In the genomic region with DNA sequence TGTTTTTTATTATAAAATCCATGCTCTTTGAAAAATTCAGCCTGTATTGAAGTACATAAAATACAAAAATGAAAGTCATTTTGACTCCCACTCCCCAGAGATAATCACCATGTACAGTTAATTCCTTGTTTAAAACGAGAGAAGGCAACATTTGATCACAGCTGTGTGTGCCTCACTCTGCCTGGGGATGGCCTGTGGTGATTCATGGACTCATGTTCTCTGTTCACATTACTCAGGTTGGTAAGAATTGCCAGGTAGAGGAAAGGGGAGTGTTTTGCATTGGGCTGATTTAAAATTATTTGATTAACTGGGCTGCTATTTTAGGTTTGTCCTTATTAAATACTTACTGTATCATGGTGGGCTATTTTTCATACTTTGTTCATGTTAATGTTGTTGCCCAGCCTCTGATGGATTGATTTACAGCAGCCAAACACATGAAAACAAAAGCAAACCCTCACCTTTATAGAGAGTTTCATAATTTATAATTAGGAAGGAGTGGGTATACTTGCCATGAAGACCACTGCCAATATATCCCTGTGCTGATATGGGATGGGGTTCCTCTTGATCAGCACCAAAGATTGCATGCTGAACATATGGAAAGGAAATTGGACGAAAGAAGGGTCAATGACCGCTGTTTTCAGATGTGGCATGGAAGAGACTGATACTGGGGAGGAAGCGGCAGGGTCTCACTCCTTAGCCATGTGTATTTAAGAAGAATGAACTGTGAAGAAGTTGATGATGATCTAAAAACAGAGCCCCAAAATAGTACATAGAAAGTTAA, we compare ENCODE assay signal across 9 cellular contexts. TPM values are rescaled to one million over a fixed set of nuclear protein-coding genes. Genes with fewer than 3 reads are reported as not detected.
DNase-seq lines count a peak whose midpoint lies in the region; ATAC-seq and TF ChIP-seq lines count a peak whose summit lies in the region.
"Had no signal": no experiment of that assay in that cellular context is flagged by ENCODE, and none has a peak within 500 bp of the region (broad histone marks: within the 10 kb centered on the region; RNA-seq: fewer than 3 reads in every experiment).

No MANE protein-coding gene starts in this region.

- H3K27me3 ChIP-seq in foreskin keratinocyte (no peaks in the 10 kb centered on the region), stomach (no peaks in the 10 kb centered on the region)

- H3K27ac Mint-ChIP-seq in activated CD8-positive, alpha-beta memory T cell treated with anti-CD3 and anti-CD28 coated beads, Interleukin-2, amount 10 ng/mL, durations not matched to agents 7 days and 5 days, result peak overlapping the region; percentile 98
- H3K27ac Mint-ChIP-seq in activated CD4-positive, alpha-beta memory T cell treated with anti-CD3 and anti-CD28 coated beads for 36 hours, result peak overlapping the region; percentile 100

- peaks cover 43% of the 10 kb centered on the region for H3K4me1 ChIP-seq in foreskin keratinocyte
- peaks cover 39 to 78% (median 59%) of the 10 kb centered on the region in 4 donors for H3K4me1 ChIP-seq in stomach

- H3K36me3 Mint-ChIP-seq in activated CD8-positive, alpha-beta memory T cell treated with anti-CD3 and anti-CD28 coated beads, Interleukin-2, amount 10 ng/mL, durations not matched to agents 7 days and 5 days, result peaks cover 43% of the 10 kb centered on the region
- peaks cover 14% of the 10 kb centered on the region for H3K36me3 Mint-ChIP-seq in activated CD4-positive, alpha-beta memory T cell treated with anti-CD3 and anti-CD28 coated beads for 36 hours

- TF ChIP-seq EP300 in stomach (IDR thresholded peaks at IDR 0.05), result no peak

- DNase-seq in activated CD8-positive, alpha-beta memory T cell treated with anti-CD3 and anti-CD28 coated beads, Interleukin-2, amount 10 ng/mL, durations not matched to agents 7 days and 5 days, result no peak
- DNase-seq in activated CD8-positive, alpha-beta memory T cell treated with anti-CD3 and anti-CD28 coated beads for 24 hours, result no peak
- DNase-seq in activated CD4-positive, alpha-beta memory T cell treated with anti-CD3 and anti-CD28 coated beads for 36 hours, result peak; percentile 75
- peak; percentile 44 to 74 for DNase-seq in foreskin keratinocyte
- no peak for DNase-seq in stomach
- DNase-seq in middle frontal gyrus (ENCODE audit: extremely low spot score, low spot score), result no peak
- DNase-seq in GOT3 (lab: John Stamatoyannopoulos, UW), result no peak

- TF ChIP-seq CTCF in foreskin keratinocyte (conservative IDR thresholded peaks at IDR 0.05), result peak; percentile 32
- no peak for TF ChIP-seq CTCF in stomach (IDR thresholded peaks at IDR 0.05)

- no peak for ATAC-seq in activated CD8-positive, alpha-beta memory T cell treated with anti-CD3 and anti-CD28 coated beads, Interleukin-2, amount 10 ng/mL, durations not matched to agents 7 days and 5 days
- ATAC-seq in foreskin keratinocyte (peak; percentile 36), HG02884 (IDR thresholded peaks at IDR 0.05; ENCODE audit: unreplicated experiment) (no peak)

- H3K9me3 Mint-ChIP-seq in activated CD8-positive, alpha-beta memory T cell treated with anti-CD3 and anti-CD28 coated beads, Interleukin-2, amount 10 ng/mL, durations not matched to agents 7 days and 5 days (ENCODE audit: low read depth), result no peaks in the 10 kb centered on the region
- H3K9me3 Mint-ChIP-seq in activated CD4-positive, alpha-beta memory T cell treated with anti-CD3 and anti-CD28 coated beads for 36 hours, result no peaks in the 10 kb centered on the region

- WGBS in stomach, 5 donors, result 64 to 71% (median 66%) methylated on average over 4 of the region's 4 CpGs

- peak overlapping the region in 2 of 4 donors; percentile 69 to 75 for H3K4me3 ChIP-seq in stomach

- no peak for TF ChIP-seq POLR2A in stomach (IDR thresholded peaks at IDR 0.05)

- no peaks in the 10 kb centered on the region for H3K36me3 ChIP-seq in stomach

- H3K4me3 Mint-ChIP-seq in activated CD8-positive, alpha-beta memory T cell treated with anti-CD3 and anti-CD28 coated beads, Interleukin-2, amount 10 ng/mL, durations not matched to agents 7 days and 5 days, result peak overlapping the region; percentile 91
- H3K4me3 Mint-ChIP-seq in activated CD4-positive, alpha-beta memory T cell treated with anti-CD3 and anti-CD28 coated beads for 36 hours, result peak overlapping the region; percentile 83

- peaks cover 54% of the 10 kb centered on the region for H3K4me1 Mint-ChIP-seq in activated CD8-positive, alpha-beta memory T cell treated with anti-CD3 and anti-CD28 coated beads, Interleukin-2, amount 10 ng/mL, durations not matched to agents 7 days and 5 days
- peaks cover 57% of the 10 kb centered on the region for H3K4me1 Mint-ChIP-seq in activated CD4-positive, alpha-beta memory T cell treated with anti-CD3 and anti-CD28 coated beads for 36 hours (ENCODE audit: low read depth)

- POLR2A ChIA-PET in activated CD4-positive, alpha-beta memory T cell treated with anti-CD3 and anti-CD28 coated beads for 36 hours (lab: Charles Lee), result interaction anchor here (0.6 to 2.1 kb wide), 3 partner anchors 24 to 174 kb away, joined by 3 to 7 read pairs (median 6); a partner anchor contains a TSS

- CTCF ChIA-PET in activated CD8-positive, alpha-beta memory T cell treated with anti-CD3 and anti-CD28 coated beads, Interleukin-2, amount 10 ng/mL, durations not matched to agents 7 days and 5 days (lab: Charles Lee), result interaction anchor here (0.8 to 5.5 kb wide), 6 partner anchors 13 to 120 kb away, joined by 3 to 70 read pairs (median 5); a partner anchor contains a TSS
- CTCF ChIA-PET in activated CD4-positive, alpha-beta memory T cell treated with anti-CD3 and anti-CD28 coated beads for 36 hours (lab: Charles Lee), result interaction anchor here (0.6 to 3.9 kb wide), 5 partner anchors 8 to 77 kb away, joined by 3 to 33 read pairs (median 3); no protein-coding TSS in a partner anchor

- intact Hi-C loops in activated CD4-positive, alpha-beta memory T cell treated with anti-CD3 and anti-CD28 coated beads for 36 hours (cut with micrococcal nuclease), result loop anchor here (10.0 kb wide), 2 partner anchors 407 to 1033 kb away; a partner anchor contains a TSS
- intact Hi-C loops in stomach (cut with DNase I; ENCODE audit: low total_unique reads), result no loop called here

- H3K27me3 Mint-ChIP-seq in activated CD8-positive, alpha-beta memory T cell treated with anti-CD3 and anti-CD28 coated beads, Interleukin-2, amount 10 ng/mL, durations not matched to agents 7 days and 5 days, result no peaks in the 10 kb centered on the region
- H3K27me3 Mint-ChIP-seq in activated CD4-positive, alpha-beta memory T cell treated with anti-CD3 and anti-CD28 coated beads for 36 hours, result no peaks in the 10 kb centered on the region

- no peaks in the 10 kb centered on the region for H3K9me3 ChIP-seq in stomach

- H3K27ac ChIP-seq in foreskin keratinocyte, result peak overlapping the region; percentile 80
- H3K27ac ChIP-seq in stomach, result peak overlapping the region in 3 of 5 donors; percentile 98 to 100 (median 99)
- H3K27ac ChIP-seq: VCaP had no signal

RNA-seq across cellular contexts. Expression of a gene that starts 3.0 kb away (rescaled TPM):
- 10 to 100 TPM; 73.3 to 84.2 TPM for total RNA-seq in activated CD8-positive, alpha-beta memory T cell treated with anti-CD3 and anti-CD28 coated beads, Interleukin-2, amount 10 ng/mL, durations not matched to agents 7 days and 5 days
- 10 to 100 TPM; 29.8 to 31.8 TPM for total RNA-seq in activated CD4-positive, alpha-beta memory T cell treated with anti-CD3 and anti-CD28 coated beads for 36 hours
- 28.4 and 34.3 TPM in 2 replicates for total RNA-seq in foreskin keratinocyte
- polyA plus RNA-seq in foreskin keratinocyte, result 6.1 and 6.9 TPM in 2 replicates
- total RNA-seq in stomach, result 100 to 1,000 TPM in 1 of 5 donors, 10 to 100 TPM in 4; 32.6 to 137 (median 44.9) TPM
- polyA plus RNA-seq in stomach, result 10 to 100 TPM in 2 of 3 donors, 1 to 10 TPM in 1; 9.8 to 14.5 (median 11.5) TPM

RNA-seq across cellular contexts. Expression of a gene that starts 3.9 kb away (rescaled TPM):
- 10 to 100 TPM; 31.4 to 42.8 TPM for total RNA-seq in activated CD8-positive, alpha-beta memory T cell treated with anti-CD3 and anti-CD28 coated beads, Interleukin-2, amount 10 ng/mL, durations not matched to agents 7 days and 5 days
- total RNA-seq in activated CD4-positive, alpha-beta memory T cell treated with anti-CD3 and anti-CD28 coated beads for 36 hours, result 10 to 100 TPM; 24.2 to 27.5 TPM
- total RNA-seq in foreskin keratinocyte, result 7.1 TPM in 2 replicates
- 2.1 and 3.2 TPM in 2 replicates for polyA plus RNA-seq in foreskin keratinocyte
- total RNA-seq in stomach, result 10 to 100 TPM in 1 of 5 donors, 1 to 10 TPM in 4; 2.3 to 10.1 (median 5.4) TPM
- 1 to 10 TPM; 2.4 to 2.9 (median 2.6) TPM for polyA plus RNA-seq in stomach

RNA-seq across cellular contexts. Expression of a gene that starts 33.0 kb away (rescaled TPM):
- total RNA-seq in activated CD8-positive, alpha-beta memory T cell treated with anti-CD3 and anti-CD28 coated beads, Interleukin-2, amount 10 ng/mL, durations not matched to agents 7 days and 5 days, result 1 to 10 TPM; 7.2 to 7.3 TPM
- 1 to 10 TPM; 6.6 to 6.7 TPM for total RNA-seq in activated CD4-positive, alpha-beta memory T cell treated with anti-CD3 and anti-CD28 coated beads for 36 hours
- total RNA-seq in foreskin keratinocyte, result 23.1 and 33.2 TPM in 2 replicates
- 13.6 and 22.1 TPM in 2 replicates for polyA plus RNA-seq in foreskin keratinocyte
- total RNA-seq in stomach, result 10 to 100 TPM in 4 of 5 donors, under 1 TPM in 1; under 0.01 to 29.3 (median 16.9) TPM
- 10 to 100 TPM in 1 of 3 donors, 1 to 10 TPM in 2; 3.5 to 27.5 (median 5.6) TPM for polyA plus RNA-seq in stomach

RNA-seq across cellular contexts. Expression of a gene that starts 42.2 kb away (rescaled TPM):
- total RNA-seq in activated CD8-positive, alpha-beta memory T cell treated with anti-CD3 and anti-CD28 coated beads, Interleukin-2, amount 10 ng/mL, durations not matched to agents 7 days and 5 days, result not detected
- under 1 TPM; 0.19 to 0.31 TPM for total RNA-seq in activated CD4-positive, alpha-beta memory T cell treated with anti-CD3 and anti-CD28 coated beads for 36 hours
- total RNA-seq in foreskin keratinocyte (0.88 and 0.99 TPM in 2 replicates), stomach (1 to 10 TPM in 2 of 5 donors, not detected in 3; 4.1 to 6.2 TPM)
- polyA plus RNA-seq in foreskin keratinocyte (0.39 and 0.41 TPM in 2 replicates), stomach (10 to 100 TPM in 1 of 3 donors, 1 to 10 TPM in 2; 3.2 to 13.1 (median 6.8) TPM)

RNA-seq across cellular contexts. Expression of a gene that starts 42.3 kb away (rescaled TPM):
- total RNA-seq in activated CD8-positive, alpha-beta memory T cell treated with anti-CD3 and anti-CD28 coated beads, Interleukin-2, amount 10 ng/mL, durations not matched to agents 7 days and 5 days, result 10 to 100 TPM in 1 of 2 experiments, 1 to 10 TPM in 1; 8.8 to 23.2 TPM
- total RNA-seq in activated CD4-positive, alpha-beta memory T cell treated with anti-CD3 and anti-CD28 coated beads for 36 hours, result 1 to 10 TPM in 1 of 2 experiments, under 1 TPM in 1; 0.74 to 1.1 TPM
- total RNA-seq in foreskin keratinocyte (0.10 and 0.11 TPM in 2 replicates), stomach (1 to 10 TPM in 2 of 5 donors, under 1 TPM in 1, not detected in 2; 0.72 to 3.2 (median 1.3) TPM)
- polyA plus RNA-seq in foreskin keratinocyte (0.01 and 0.02 TPM in 2 replicates), stomach (under 1 TPM in 2 of 3 donors, not detected in 1; 0.15 to 0.25 TPM)

Comparison
In these comparisons a context has a peak if more than half of its experiments do, and no peak if none do; other contexts are left out.
1. DNase-seq: peak in activated CD4-positive, alpha-beta memory T cell treated with anti-CD3 and anti-CD28 coated beads for 36 hours (single experiment) and foreskin keratinocyte (2 of 2); none in activated CD8-positive, alpha-beta memory T cell treated with anti-CD3 and anti-CD28 coated beads, Interleukin-2, amount 10 ng/mL, durations not matched to agents 7 days and 5 days (single experiment), activated CD8-positive, alpha-beta memory T cell treated with anti-CD3 and anti-CD28 coated beads for 24 hours (single experiment), stomach (single experiment), middle frontal gyrus (single experiment) and GOT3 (single experiment).